28 cellular contexts compared by ENCODE assay signal in genomic region chr3:132017137-132017536, GRCh38. TPM values are rescaled to one million over a fixed set of nuclear protein-coding genes. Genes with fewer than 3 reads are reported as not detected.
"Had no signal": no experiment of that assay in that cellular context is flagged by ENCODE, and none has a peak within 500 bp of the region (broad histone marks: within the 10 kb centered on the region; RNA-seq: fewer than 3 reads in every experiment).

No MANE protein-coding gene starts in this region.

- H3K27me3 ChIP-seq: gastrocnemius medialis had no signal

- H3K9me3 Mint-ChIP-seq: dendritic cell treated with granulocyte-macrophage colony-stimulating factor and Interleukin-4, amounts not matched to agents 40 ng/mL and 50 ng/mL, for 4 days; effector memory CD8-positive, alpha-beta T cell; endodermal cell had no signal

- H3K9me3 ChIP-seq: esophagus squamous epithelium, gastrocnemius medialis, heart right ventricle, left lung, lower lobe of right lung had no signal

- H3K4me1 ChIP-seq: esophagus squamous epithelium, gastrocnemius medialis, heart right ventricle, left lung, lower lobe of right lung had no signal

- H3K36me3 ChIP-seq: esophagus squamous epithelium, gastrocnemius medialis, heart right ventricle, left lung, lower lobe of right lung had no signal

- H3K4me3 ChIP-seq: esophagus squamous epithelium, gastrocnemius medialis, heart right ventricle, left lung, lower lobe of right lung had no signal

- DNase-seq: cortex of kidney; effector CD8-positive, alpha-beta T cell; effector memory CD8-positive, alpha-beta T cell; endodermal cell; erythroblast; esophagus squamous epithelium; foreskin melanocyte; gastrocnemius medialis; glutamatergic neuron; head of caudate nucleus; heart right ventricle; hippocampal formation; left cardiac atrium; left ventricle myocardium superior; lower lobe of right lung; mesenchymal stem cell; midbrain; naive thymus-derived CD4-positive, alpha-beta T cell had no signal

- H3K4me1 Mint-ChIP-seq: naive thymus-derived CD4-positive, alpha-beta T cell had no signal

- H3K27ac Mint-ChIP-seq: dendritic cell treated with granulocyte-macrophage colony-stimulating factor and Interleukin-4, amounts not matched to agents 40 ng/mL and 50 ng/mL, for 4 days; effector memory CD8-positive, alpha-beta T cell; endodermal cell; naive thymus-derived CD4-positive, alpha-beta T cell had no signal

- H3K4me3 Mint-ChIP-seq: dendritic cell treated with granulocyte-macrophage colony-stimulating factor and Interleukin-4, amounts not matched to agents 40 ng/mL and 50 ng/mL, for 4 days; effector memory CD8-positive, alpha-beta T cell; endodermal cell; naive thymus-derived CD4-positive, alpha-beta T cell had no signal

- H3K36me3 Mint-ChIP-seq: naive thymus-derived CD4-positive, alpha-beta T cell had no signal

- ATAC-seq: effector memory CD8-positive, alpha-beta T cell; esophagus mucosa; gastrocnemius medialis; heart right ventricle; left cardiac atrium; left lung; left ventricle myocardium superior; lower lobe of right lung; naive thymus-derived CD4-positive, alpha-beta T cell had no signal

- FAIRE-seq: endometrium, islet of Langerhans, keratinocyte had no signal

- H3K27ac ChIP-seq: epithelial cell of prostate, esophagus squamous epithelium, gastrocnemius medialis, heart right ventricle, left lung, lower lobe of right lung had no signal

RNA-seq across cellular contexts. Expression of gene CPNE4, which starts 17.7 kb away (rescaled TPM):
- total RNA-seq: dermis microvascular lymphatic vessel endothelial cell; gastrocnemius medialis; glomerular endothelial cell; lung microvascular endothelial cell; naive thymus-derived CD4-positive, alpha-beta T cell had no signal
- polyA plus RNA-seq: naive thymus-derived CD4-positive, alpha-beta T cell had no signal
